ENCODE assay signal across 17 cellular contexts in the genomic region with DNA sequence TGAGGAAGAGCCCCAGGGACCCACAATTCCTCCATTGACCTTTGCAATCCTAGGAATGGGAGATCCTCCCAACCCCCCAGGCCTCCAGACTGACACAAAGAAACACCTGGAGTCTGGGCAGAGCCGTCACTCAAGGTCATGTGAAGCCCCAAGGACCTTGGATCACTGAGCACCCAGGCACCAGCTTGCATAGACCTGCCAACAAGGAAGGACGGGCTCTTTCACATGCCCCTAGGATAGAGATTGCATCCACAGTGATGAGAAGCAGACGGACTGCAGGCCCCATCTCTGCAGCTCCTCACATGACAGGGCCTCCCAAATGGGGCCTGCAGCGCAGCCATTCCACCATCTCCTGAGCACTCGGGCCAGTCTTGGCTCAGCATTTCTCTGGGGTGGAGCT.
DNase-seq lines count a peak whose midpoint lies in the region; TF ChIP-seq lines count a peak whose summit lies in the region.
"Had no signal": no experiment of that assay in that cellular context is flagged by ENCODE, and none has a peak within 500 bp of the region (broad histone marks: within the 10 kb centered on the region; RNA-seq: fewer than 3 reads in every experiment).

No MANE protein-coding gene starts in this region.

- no peaks in the 10 kb centered on the region for H3K79me1 ChIP-seq in mesendoderm (ENCODE audit: low read length)

- TF ChIP-seq POLR2A in erythroblast (IDR thresholded peaks at IDR 0.05; ENCODE audit: low read length): no peak

- H4K5ac ChIP-seq in mesendoderm (ENCODE audit: low read length): no peak overlapping the region

- H3K36me3 ChIP-seq in BE2C (no peaks in the 10 kb centered on the region), mesendoderm (ENCODE audit: control insufficient read depth, insufficient read depth, low read length) (no peaks in the 10 kb centered on the region)

- no peak overlapping the region for H3K4ac ChIP-seq in mesendoderm (ENCODE audit: low read depth, low read length)

- peak; percentile 63 for DNase-seq in BE2C
- DNase-seq in NCI-H69 (lab: John Stamatoyannopoulos, UW): peak; percentile 1
- DNase-seq in erythroblast (lab: John Stamatoyannopoulos, UW): peak; percentile 5 to 11
- DNase-seq in mesendoderm: peak; percentile 0
- DNase-seq in substantia nigra (lab: John Stamatoyannopoulos, UW): no peak
- no peak for DNase-seq in pons (ENCODE audit: low spot score)
- no peak for DNase-seq in medulla oblongata (ENCODE audit: extremely low spot score)
- no peak for DNase-seq in NCI-H2107 (lab: John Stamatoyannopoulos, UW)
- DNase-seq: 8988T; CD8-positive, alpha-beta T cell; DMS 273 treated with DMSO at 0.1 percent for 48 hours; DMS53; DND-41; HCEC 1CT had no signal

- H2AK5ac ChIP-seq in mesendoderm (ENCODE audit: low read length): no peak overlapping the region

- no peak overlapping the region for H3K18ac ChIP-seq in mesendoderm (ENCODE audit: low read length)

- H2BK5ac ChIP-seq in mesendoderm (ENCODE audit: low read length): no peak overlapping the region

- H3K27ac ChIP-seq in mesendoderm (ENCODE audit: low read depth, low read length) (no peak overlapping the region), substantia nigra (ENCODE audit: low read depth, low read length, poor library complexity, severe bottlenecking) (no peak overlapping the region)
- H3K27ac ChIP-seq: GM23248, HL-60 had no signal

- H3K9me3 ChIP-seq in BE2C: no peaks in the 10 kb centered on the region

- H3K4me1 ChIP-seq in BE2C: peaks cover 8% of the 10 kb centered on the region
- no peaks in the 10 kb centered on the region for H3K4me1 ChIP-seq in mesendoderm (ENCODE audit: control insufficient read depth, low read depth, low read length)

- WGBS in mesendoderm (ENCODE audit: extremely low coverage, insufficient coverage, low lambda C conversion rate): no CpG with 5 or more reads among the region's 5 CpGs

- H2BK15ac ChIP-seq in mesendoderm (replicated peaks; ENCODE audit: low read depth): no peak overlapping the region

- no peak overlapping the region for H3K9ac ChIP-seq in mesendoderm (ENCODE audit: low read length)
- H3K9ac ChIP-seq: BLaER1 treated with 17β-estradiol and CSF1 and Interleukin-3, amounts not matched to agents 10 nM and 100 nM; GM23248 had no signal

- H3K4me2 ChIP-seq in mesendoderm (ENCODE audit: low read length): no peak overlapping the region

- H3K4me3 ChIP-seq in BE2C (ENCODE audit: low read depth, low read length) (no peak overlapping the region), mesendoderm (ENCODE audit: low read length) (no peak overlapping the region)
- H3K4me3 ChIP-seq: BLaER1 treated with 17β-estradiol and CSF1 and Interleukin-3, amounts not matched to agents 10 nM and 100 nM; GM23248 had no signal

- no peaks in the 10 kb centered on the region for H3K79me2 ChIP-seq in mesendoderm (ENCODE audit: control insufficient read depth, insufficient read depth, low read length)

- TF ChIP-seq CTCF in BE2C (IDR thresholded peaks at IDR 0.05; ENCODE audit: low read depth, low read length): no peak

- no peaks in the 10 kb centered on the region for H3K27me3 ChIP-seq in BE2C
- H3K27me3 ChIP-seq in mesendoderm (ENCODE audit: insufficient read depth, low read length, poor library complexity): no peaks in the 10 kb centered on the region
- H3K27me3 ChIP-seq: BLaER1 treated with 17β-estradiol and CSF1 and Interleukin-3, amounts not matched to agents 10 nM and 100 nM had no signal

- H3K56ac ChIP-seq in mesendoderm (ENCODE audit: low read length): no peak overlapping the region

- H2BK120ac ChIP-seq in mesendoderm (ENCODE audit: low read depth, low read length): no peak overlapping the region

- no peak overlapping the region for H3K23ac ChIP-seq in mesendoderm (ENCODE audit: low read length)

- H4K8ac ChIP-seq in mesendoderm (ENCODE audit: low read depth, low read length): no peak overlapping the region

Comparison
In these comparisons a context has a peak if more than half of its experiments do, and no peak if none do; other contexts are left out.
1. DNase-seq: peak in BE2C (single experiment), NCI-H69 (single experiment), erythroblast (2 of 2) and mesendoderm (single experiment); none in substantia nigra (0 of 49), pons (single experiment), medulla oblongata (single experiment) and NCI-H2107 (single experiment).